In the genomic region with DNA sequence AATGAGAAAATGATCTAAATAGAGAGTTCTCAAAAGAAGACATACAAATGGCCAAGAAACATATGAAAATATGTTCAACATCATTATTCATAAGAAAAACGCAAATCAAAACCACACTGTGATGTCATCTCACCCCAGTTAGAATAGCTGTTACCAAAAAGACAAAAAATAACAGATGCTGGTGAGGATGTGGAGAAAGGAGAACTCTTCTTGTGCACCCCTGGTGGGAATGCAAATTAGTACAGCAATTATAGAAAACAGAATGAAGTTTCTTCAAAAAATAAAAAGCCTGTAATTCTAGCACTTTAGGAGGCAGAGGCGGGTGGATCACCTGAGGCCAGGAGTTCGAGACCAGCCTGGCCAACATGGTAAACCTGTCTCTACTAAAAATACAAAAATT, we compare ENCODE assay signal across 1 cellular context.
TF ChIP-seq lines count a peak whose summit lies in the region.

No MANE protein-coding gene starts in this region.

TF ChIP-seq in IMR-90, 13 proteins besides CTCF, POLR2A, EP300 and RAD21:
- TF ChIP-seq CEBPB (IDR thresholded peaks at IDR 0.05; ENCODE audit: low read depth, low read length) (no peak), SMC3 (IDR thresholded peaks at IDR 0.05; ENCODE audit: low read depth, low read length) (no peak), MAZ (IDR thresholded peaks at IDR 0.05; ENCODE audit: borderline replicate concordance, low read depth, low read length) (no peak), FOS (IDR thresholded peaks at IDR 0.05; ENCODE audit: low read depth, low read length) (no peak), BHLHE40 (IDR thresholded peaks at IDR 0.05; ENCODE audit: low read depth, low read length) (no peak), RFX5 (IDR thresholded peaks at IDR 0.05; ENCODE audit: low read depth, low read length) (no peak), NFE2L2 (IDR thresholded peaks at IDR 0.05; ENCODE audit: low read depth, low read length) (no peak), MXI1 (IDR thresholded peaks at IDR 0.05; ENCODE audit: borderline replicate concordance, low read depth, low read length) (no peak), USF2 (IDR thresholded peaks at IDR 0.05; ENCODE audit: low read depth, low read length) (no peak), CHD1 (IDR thresholded peaks at IDR 0.05; ENCODE audit: low read depth, low read length) (no peak), RCOR1 (IDR thresholded peaks at IDR 0.05; ENCODE audit: insufficient replicate concordance, low read length) (no peak), MAFK (IDR thresholded peaks at IDR 0.05; ENCODE audit: low read depth, low read length) (no peak)
